Comparison of ENCODE assay signal across 8 cellular contexts in the genomic region with DNA sequence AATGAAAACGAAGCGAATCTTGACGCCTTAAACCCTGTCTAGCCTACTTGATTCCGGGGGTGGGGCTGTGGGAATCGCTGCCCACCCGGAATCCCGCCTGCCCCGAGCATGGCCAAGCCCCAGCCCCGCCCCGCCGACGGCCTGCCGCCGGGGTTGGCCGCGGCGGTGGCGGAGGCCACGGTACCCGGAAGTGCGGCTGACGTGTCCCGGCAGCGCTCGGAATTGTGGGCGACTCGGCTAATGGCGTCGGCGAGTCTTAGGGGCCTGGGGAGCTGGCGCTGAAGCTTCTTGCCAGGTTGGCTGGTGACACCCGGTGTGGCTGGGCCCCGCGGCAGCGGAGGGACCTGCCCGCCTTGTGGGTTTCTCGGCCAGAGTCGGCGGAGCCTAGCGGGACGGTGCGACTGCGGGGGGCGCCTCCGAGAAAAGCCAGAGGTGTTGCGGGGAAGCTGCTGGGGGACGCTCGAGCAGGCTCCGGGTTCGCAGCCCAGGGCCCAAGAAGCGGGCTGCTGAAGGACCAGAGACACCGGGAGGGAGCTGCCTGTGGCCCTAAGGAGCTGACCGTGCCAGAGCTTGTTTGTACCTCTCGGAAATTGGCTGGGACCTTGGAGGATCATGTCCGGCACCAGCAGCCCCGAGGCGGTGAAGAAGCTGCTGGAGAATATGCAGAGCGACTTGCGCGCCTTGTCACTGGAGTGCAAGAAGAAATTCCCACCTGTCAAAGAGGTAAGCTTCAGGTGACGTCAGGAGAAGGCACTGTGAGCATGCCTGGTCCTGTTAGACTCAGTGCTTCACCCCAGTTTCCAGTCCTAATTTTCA. TPM values are rescaled to one million over a fixed set of nuclear protein-coding genes. Genes with fewer than 3 reads are reported as not detected.
A peak's percentile ranks its signal among the peaks of the same experiment; 100 is the strongest.
DNase-seq lines count a peak whose midpoint lies in the region; ATAC-seq and TF ChIP-seq lines count a peak whose summit lies in the region.

A gene with protein sequence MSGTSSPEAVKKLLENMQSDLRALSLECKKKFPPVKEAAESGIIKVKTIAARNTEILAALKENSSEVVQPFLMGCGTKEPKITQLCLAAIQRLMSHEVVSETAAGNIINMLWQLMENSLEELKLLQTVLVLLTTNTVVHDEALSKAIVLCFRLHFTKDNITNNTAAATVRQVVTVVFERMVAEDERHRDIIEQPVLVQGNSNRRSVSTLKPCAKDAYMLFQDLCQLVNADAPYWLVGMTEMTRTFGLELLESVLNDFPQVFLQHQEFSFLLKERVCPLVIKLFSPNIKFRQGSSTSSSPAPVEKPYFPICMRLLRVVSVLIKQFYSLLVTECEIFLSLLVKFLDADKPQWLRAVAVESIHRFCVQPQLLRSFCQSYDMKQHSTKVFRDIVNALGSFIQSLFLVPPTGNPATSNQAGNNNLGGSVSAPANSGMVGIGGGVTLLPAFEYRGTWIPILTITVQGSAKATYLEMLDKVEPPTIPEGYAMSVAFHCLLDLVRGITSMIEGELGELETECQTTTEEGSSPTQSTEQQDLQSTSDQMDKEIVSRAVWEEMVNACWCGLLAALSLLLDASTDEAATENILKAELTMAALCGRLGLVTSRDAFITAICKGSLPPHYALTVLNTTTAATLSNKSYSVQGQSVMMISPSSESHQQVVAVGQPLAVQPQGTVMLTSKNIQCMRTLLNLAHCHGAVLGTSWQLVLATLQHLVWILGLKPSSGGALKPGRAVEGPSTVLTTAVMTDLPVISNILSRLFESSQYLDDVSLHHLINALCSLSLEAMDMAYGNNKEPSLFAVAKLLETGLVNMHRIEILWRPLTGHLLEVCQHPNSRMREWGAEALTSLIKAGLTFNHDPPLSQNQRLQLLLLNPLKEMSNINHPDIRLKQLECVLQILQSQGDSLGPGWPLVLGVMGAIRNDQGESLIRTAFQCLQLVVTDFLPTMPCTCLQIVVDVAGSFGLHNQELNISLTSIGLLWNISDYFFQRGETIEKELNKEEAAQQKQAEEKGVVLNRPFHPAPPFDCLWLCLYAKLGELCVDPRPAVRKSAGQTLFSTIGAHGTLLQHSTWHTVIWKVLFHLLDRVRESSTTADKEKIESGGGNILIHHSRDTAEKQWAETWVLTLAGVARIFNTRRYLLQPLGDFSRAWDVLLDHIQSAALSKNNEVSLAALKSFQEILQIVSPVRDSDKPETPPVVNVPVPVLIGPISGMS (N-terminal part only) (plus strand): TSS at position 231 of the 816 bp plus-strand sequence. CDS start 382 bp downstream, at position 613.

- ATAC-seq in HG02678 (IDR thresholded peaks at IDR 0.05; ENCODE audit: unreplicated experiment) (peak; percentile 99), Right ventricle myocardium superior (ENCODE audit: poor library complexity) (peak; percentile 100)
- ATAC-seq in activated naive CD8-positive, alpha-beta T cell treated with anti-CD3 and anti-CD28 coated beads, Interleukin-2, amount 50 U/mL, for 24 hours = peak; percentile 99

- peak within 1 kb of the TSS; percentile 93 for H3K9ac ChIP-seq in trophoblast cell (ENCODE audit: low read length)

- H3K23ac ChIP-seq in trophoblast cell (ENCODE audit: low read length) = no peak within 1 kb of the TSS

- H2AFZ ChIP-seq in trophoblast cell (ENCODE audit: insufficient read depth, low read length, poor library complexity) = peak within 1 kb of the TSS; percentile 95

- H3K4me1 Mint-ChIP-seq in activated naive CD8-positive, alpha-beta T cell treated with anti-CD3 and anti-CD28 coated beads, Interleukin-2, amount 50 U/mL, for 24 hours = peaks cover 27% of the 10 kb centered on the region

- H3K18ac ChIP-seq in trophoblast cell (ENCODE audit: low read length) = peak within 1 kb of the TSS; percentile 93

- no peak for TF ChIP-seq CTCF in GM12865 (IDR thresholded peaks at IDR 0.05; ENCODE audit: insufficient read depth, low read depth, low read length, missing control alignments)
- TF ChIP-seq CTCF in tibial nerve (IDR thresholded peaks at IDR 0.05) = no peak

- peak within 1 kb of the TSS; percentile 93 for H3K4ac ChIP-seq in trophoblast cell (ENCODE audit: low read depth, low read length)

- H3K4me3 ChIP-seq in GM12865 (ENCODE audit: low read depth, low read length) (peak within 1 kb of the TSS; percentile 95), trophoblast cell (ENCODE audit: low read depth, low read length) (peak within 1 kb of the TSS; percentile 94), tibial nerve (peak within 1 kb of the TSS; percentile 57 to 93 (median 77))

- intact Hi-C loops in Right ventricle myocardium superior (cut with DNase I) = no loop called here

- no CpG with 5 or more reads among the region's 61 CpGs for WGBS in trophoblast cell (ENCODE audit: extremely low coverage, insufficient coverage, insufficient read length)
- WGBS in tibial nerve, 2 donors = 0% methylated on average over 22 to 23 of the region's 61 CpGs

- H3K4me2 ChIP-seq in trophoblast cell (ENCODE audit: low read length) = peak within 1 kb of the TSS; percentile 62

- H3K36me3 Mint-ChIP-seq in activated naive CD8-positive, alpha-beta T cell treated with anti-CD3 and anti-CD28 coated beads, Interleukin-2, amount 50 U/mL, for 24 hours (ENCODE audit: low read depth) = peaks cover 7% of the 10 kb centered on the region

- H3K27ac Mint-ChIP-seq in activated naive CD8-positive, alpha-beta T cell treated with anti-CD3 and anti-CD28 coated beads, Interleukin-2, amount 50 U/mL, for 24 hours = peak within 1 kb of the TSS; percentile 91

- TF ChIP-seq EP300 in tibial nerve (IDR thresholded peaks at IDR 0.05) = peak in 1 of 2 donors; percentile 90

- H3K36me3 ChIP-seq in trophoblast cell (ENCODE audit: control insufficient read depth in 1 of 2, insufficient read depth in 2 of 2, low read length in 2 of 2) = peaks cover 0 to 5% of the 10 kb centered on the region in 2 experiments
- H3K36me3 ChIP-seq in tibial nerve = no peaks in the 10 kb centered on the region

- DNase-seq in GM12865 (ENCODE audit: low read depth) (peak; percentile 91), NCI-H128 (lab: John Stamatoyannopoulos, UW; ENCODE audit: unreplicated experiment) (peak; percentile 53), SW480 (ENCODE audit: low spot score) (peak; percentile 81), Right ventricle myocardium superior (peak; percentile 94), trophoblast cell (peak; percentile 87 to 92), tibial nerve (ENCODE audit: low spot score in 2 of 2) (peak; percentile 71 to 79)
- DNase-seq in activated naive CD8-positive, alpha-beta T cell treated with anti-CD3 and anti-CD28 coated beads, Interleukin-2, amount 50 U/mL, for 24 hours = peak; percentile 89

- H2BK120ac ChIP-seq in trophoblast cell (ENCODE audit: insufficient read depth, low read length, poor library complexity) = peak within 1 kb of the TSS; percentile 93

- no peak within 1 kb of the TSS for H2BK12ac ChIP-seq in trophoblast cell (ENCODE audit: low read length)

- H3K27ac ChIP-seq in trophoblast cell (ENCODE audit: low read depth, low read length) = peak within 1 kb of the TSS; percentile 72
- H3K27ac ChIP-seq in tibial nerve = peak within 1 kb of the TSS; percentile 84 to 95 (median 90)

- H3K9me3 ChIP-seq in trophoblast cell (ENCODE audit: insufficient read depth, low read depth, low read length) = no peaks in the 10 kb centered on the region
- peaks cover 0 to 8% (median 0%) of the 10 kb centered on the region in 4 donors for H3K9me3 ChIP-seq in tibial nerve

- H3K79me2 ChIP-seq in trophoblast cell (ENCODE audit: control insufficient read depth, insufficient read depth, low read length, poor library complexity) = peaks cover 12% of the 10 kb centered on the region

- peak within 1 kb of the TSS; percentile 94 for H3K14ac ChIP-seq in trophoblast cell (ENCODE audit: low read length)

- peak within 1 kb of the TSS; percentile 97 for H4K12ac ChIP-seq in trophoblast cell (ENCODE audit: low read depth, low read length)

- H3K27me3 ChIP-seq in trophoblast cell (ENCODE audit: insufficient read depth, low read length) (no peaks in the 10 kb centered on the region), tibial nerve (no peaks in the 10 kb centered on the region)

- peak within 1 kb of the TSS; percentile 86 for H4K91ac ChIP-seq in trophoblast cell (ENCODE audit: low read depth, low read length)

- no peak within 1 kb of the TSS for H2AK5ac ChIP-seq in trophoblast cell (ENCODE audit: low read length)

- peak within 1 kb of the TSS; percentile 96 for H3K4me3 Mint-ChIP-seq in activated naive CD8-positive, alpha-beta T cell treated with anti-CD3 and anti-CD28 coated beads, Interleukin-2, amount 50 U/mL, for 24 hours

- peak in 1 of 2 donors; percentile 77 for TF ChIP-seq POLR2A in tibial nerve (IDR thresholded peaks at IDR 0.05)

- H3K9me3 Mint-ChIP-seq in activated naive CD8-positive, alpha-beta T cell treated with anti-CD3 and anti-CD28 coated beads, Interleukin-2, amount 50 U/mL, for 24 hours = peaks cover 16% of the 10 kb centered on the region

- no peaks in the 10 kb centered on the region for H3K27me3 Mint-ChIP-seq in activated naive CD8-positive, alpha-beta T cell treated with anti-CD3 and anti-CD28 coated beads, Interleukin-2, amount 50 U/mL, for 24 hours

- peaks cover 0 to 4% of the 10 kb centered on the region in 2 experiments for H3K4me1 ChIP-seq in trophoblast cell (ENCODE audit: control insufficient read depth in 1 of 2, insufficient read depth in 2 of 2, low read length in 2 of 2)
- peaks cover 0 to 49% (median 3%) of the 10 kb centered on the region in 4 donors for H3K4me1 ChIP-seq in tibial nerve

- H2BK5ac ChIP-seq in trophoblast cell (ENCODE audit: low read depth, low read length, poor library complexity) = peak within 1 kb of the TSS; percentile 91

- peak within 1 kb of the TSS; percentile 99 for H4K8ac ChIP-seq in trophoblast cell (ENCODE audit: low read depth, low read length)

- peaks cover 4% of the 10 kb centered on the region for H3K79me1 ChIP-seq in trophoblast cell (ENCODE audit: low read length)

RNA-seq across cellular contexts. Expression of the gene that starts here (rescaled TPM):
- total RNA-seq in Right ventricle myocardium superior (12.5 TPM), tibial nerve (100 to 1,000 TPM in 3 of 4 donors, 10 to 100 TPM in 1; 70.2 to 134 (median 111) TPM)
- polyA plus RNA-seq in trophoblast cell (2013) = 16.9 and 17.7 TPM in 2 replicates

Comparison
In these comparisons a context has a peak if more than half of its experiments do, and no peak if none do; other contexts are left out.
1. Peak in every context shown above with its lines: DNase-seq, ATAC-seq, H3K4me3 ChIP-seq and H3K27ac ChIP-seq.